In genomic region chr3:141454906-141455602, GRCh38 we compare ENCODE assay signal across 8 cellular contexts. TPM values are rescaled to one million over a fixed set of nuclear protein-coding genes. Genes with fewer than 3 reads are reported as not detected.
DNase-seq lines count a peak whose midpoint lies in the region; ATAC-seq and TF ChIP-seq lines count a peak whose summit lies in the region.

No MANE protein-coding gene starts in this region.

- WGBS in IMR-90 (ENCODE audit: extremely low coverage in 2 of 2, insufficient read length in 1 of 2), 2 experiments = 93% methylated on average over 11 of the region's 20 CpGs; no CpG with 5 or more reads in 1 of the 2 experiments
- 64% methylated on average over 20 of the region's 20 CpGs for WGBS in right cardiac atrium

- H3K18ac ChIP-seq in IMR-90 (ENCODE audit: low read depth, low read length) = peak overlapping the region; percentile 78; the same call in 1 of the 2 replicates

- peaks cover 26% of the 10 kb centered on the region for H3K9me1 ChIP-seq in IMR-90 (ENCODE audit: insufficient read depth, low read length)

- peak overlapping the region; percentile 26; the same call in 1 of the 2 replicates for H3K4me2 ChIP-seq in IMR-90 (ENCODE audit: low read depth, low read length)

- CTCF ChIA-PET in IMR-90 (lab: Yijun Ruan, JAX) = interaction anchor here (0.5 to 3.5 kb wide), 18 partner anchors 13 to 152 kb away, joined by 3 to 26 read pairs (median 4); partner anchors contain the start of gene ZBTB38

- H4K91ac ChIP-seq in IMR-90 (ENCODE audit: insufficient read depth, low read depth, low read length) = peak overlapping the region; percentile 62

- H2AK5ac ChIP-seq in IMR-90 (ENCODE audit: low read depth, low read length) = peak overlapping the region; percentile 87

- H3K9ac ChIP-seq in IMR-90 (ENCODE audit: low read depth, low read length) = no peak overlapping the region

- no peaks in the 10 kb centered on the region for H3K36me3 ChIP-seq in IMR-90 (ENCODE audit: control insufficient read depth, insufficient read depth, low read length)

- H2BK15ac ChIP-seq in IMR-90 (ENCODE audit: low read depth, low read length) = peak overlapping the region; percentile 57; the same call in 2 of the 3 replicates

- H2BK20ac ChIP-seq in IMR-90 (ENCODE audit: low read depth, low read length) = peak overlapping the region; percentile 74

- peak; percentile 65 for TF ChIP-seq RAD21 in IMR-90 (IDR thresholded peaks at IDR 0.05; ENCODE audit: low read length)

- H2BK5ac ChIP-seq in IMR-90 (ENCODE audit: low read depth, low read length, poor library complexity, severe bottlenecking) = peak overlapping the region; percentile 72

- H3K27me3 ChIP-seq in IMR-90 (ENCODE audit: control insufficient read depth, insufficient read depth, low read length) (no peaks in the 10 kb centered on the region), right cardiac atrium (ENCODE audit: control insufficient read depth, insufficient read depth) (no peaks in the 10 kb centered on the region)

- H3K14ac ChIP-seq in IMR-90 (replicated peaks; ENCODE audit: low read depth, low read length) = peak overlapping the region; percentile 61; the same call in 1 of the 2 replicates

- peak overlapping the region; percentile 71; the same call in 1 of the 2 replicates for H3K27ac ChIP-seq in IMR-90 (ENCODE audit: insufficient read depth, low read length)
- H3K27ac ChIP-seq in right cardiac atrium (ENCODE audit: low read length) = no peak overlapping the region

- peak overlapping the region; percentile 18; the same call in 1 of the 2 replicates for H3K23ac ChIP-seq in IMR-90 (ENCODE audit: low read depth, low read length)

- H4K5ac ChIP-seq in IMR-90 (ENCODE audit: low read depth, low read length) = peak overlapping the region; percentile 55

- no peak for TF ChIP-seq POLR2A in IMR-90 (IDR thresholded peaks at IDR 0.05; ENCODE audit: low read depth, low read length)

- peak overlapping the region; percentile 83 for H3K4ac ChIP-seq in IMR-90 (ENCODE audit: low read depth, low read length)

- no peaks in the 10 kb centered on the region for H3K9me3 ChIP-seq in IMR-90 (ENCODE audit: control insufficient read depth, insufficient read depth, low read length)
- no peaks in the 10 kb centered on the region for H3K9me3 ChIP-seq in right cardiac atrium (ENCODE audit: control insufficient read depth, low read length)

- dilution Hi-C loops in IMR-90 (cut with HindIII; ENCODE audit: low sequenced_read_pairs, unreplicated experiment) = no loop called here

- H3K4me3 ChIP-seq in IMR-90 (ENCODE audit: insufficient read depth, low read depth, low read length) (no peak overlapping the region), right cardiac atrium (ENCODE audit: low read length) (no peak overlapping the region), skeletal muscle cell (ENCODE audit: low read depth, low read length) (no peak overlapping the region)

- no peak overlapping the region for H3K56ac ChIP-seq in IMR-90 (ENCODE audit: extremely low read depth, insufficient read depth, low read length)

- peak overlapping the region; percentile 45 to 77 for H4K8ac ChIP-seq in IMR-90 (ENCODE audit: low read depth in 2 of 2, low read length in 2 of 2)

- DNase-seq in COR-L47 (lab: John Stamatoyannopoulos, UW) (peak; percentile 70), IMR-90 (peak; percentile 88), NOMO-1 treated with dmso at 0.1 percent for 144 hours (lab: John Stamatoyannopoulos, UW; ENCODE audit: unreplicated experiment) (peak; percentile 53), amniotic stem cell (lab: John Stamatoyannopoulos, UW) (peak; percentile 57), right cardiac atrium (peak in 1 of 3 donors; percentile 17), skeletal muscle cell (ENCODE audit: low read depth) (peak; percentile 53)
- no peak for DNase-seq in activated effector memory CD4-positive, alpha-beta T cell treated with anti-CD3 and anti-CD28 coated beads, Interleukin-2, amount 50 U/mL, for 16 hours

- peak; percentile 64 for ATAC-seq in GM19035 (IDR thresholded peaks at IDR 0.05; ENCODE audit: unreplicated experiment)
- ATAC-seq in IMR-90 (ENCODE audit: low read depth) = no peak
- ATAC-seq in right cardiac atrium = peak; percentile 38 to 70

- no TSS peak for BruUV-seq in IMR-90 (replicated peaks; lab: Mats Ljungman, UMichigan)

- intact Hi-C loops in IMR-90 (cut with micrococcal nuclease) = no loop called here
- intact Hi-C loops in right cardiac atrium (cut with DNase I) = loop anchor here (5.0 kb wide), 3 partner anchors 93 to 143 kb away; no protein-coding TSS in a partner anchor

- H3K4me1 ChIP-seq in IMR-90 (ENCODE audit: control insufficient read depth, insufficient read depth, low read length) = peaks cover 22% of the 10 kb centered on the region
- peaks cover 3% of the 10 kb centered on the region for H3K4me1 ChIP-seq in right cardiac atrium (ENCODE audit: control insufficient read depth, insufficient read depth, low read length)

- peak overlapping the region; percentile 85 for H2BK120ac ChIP-seq in IMR-90 (ENCODE audit: low read depth, low read length)

- peaks cover 6 to 28% of the 10 kb centered on the region in 2 experiments; a peak in 3 of 4 replicates for H3K79me1 ChIP-seq in IMR-90 (ENCODE audit: low read depth in 1 of 2, low read length in 2 of 2)

- H2AK9ac ChIP-seq in IMR-90 (replicated peaks; ENCODE audit: low read depth, low read length, poor library complexity) = peak overlapping the region; percentile 85

- in situ Hi-C loops in IMR-90 (cut with MboI; ENCODE audit: low sequenced_read_pairs) = loop anchor here (5.0 to 10.0 kb wide), 2 partner anchors 98 to 450 kb away; no protein-coding TSS in a partner anchor

- H4K20me1 ChIP-seq in IMR-90 (ENCODE audit: insufficient read depth, low read length) = no peaks in the 10 kb centered on the region

- TF ChIP-seq CTCF in IMR-90 (conservative IDR thresholded peaks at IDR 0.05; ENCODE audit: low read depth, low read length) = peak; percentile 66

- POLR2A ChIA-PET in IMR-90 (lab: Charles Lee; ENCODE audit: unreplicated experiment) = no interaction called here

- H2AFZ ChIP-seq in IMR-90 (replicated peaks; ENCODE audit: low read length, poor library complexity) = peak overlapping the region; percentile 72

TF ChIP-seq in IMR-90, 13 proteins besides CTCF, POLR2A, EP300 and RAD21:
- peak; percentile 9; the same call in 1 of the 2 replicates for TF ChIP-seq MAFK (IDR thresholded peaks at IDR 0.05; ENCODE audit: low read depth, low read length)
- TF ChIP-seq USF2 (IDR thresholded peaks at IDR 0.05; ENCODE audit: low read depth, low read length) = no peak
- peak; percentile 41; the same call in 1 of the 2 replicates for TF ChIP-seq NFE2L2 (IDR thresholded peaks at IDR 0.05; ENCODE audit: low read depth, low read length)
- TF ChIP-seq ELK1 (IDR thresholded peaks at IDR 0.05; ENCODE audit: borderline replicate concordance, low read depth, low read length) = no peak
- TF ChIP-seq MXI1 (IDR thresholded peaks at IDR 0.05; ENCODE audit: borderline replicate concordance, low read depth, low read length) = no peak
- TF ChIP-seq MAZ (IDR thresholded peaks at IDR 0.05; ENCODE audit: borderline replicate concordance, low read depth, low read length) = no peak
- TF ChIP-seq CEBPB (IDR thresholded peaks at IDR 0.05; ENCODE audit: low read depth, low read length) = no peak
- TF ChIP-seq SMC3 (IDR thresholded peaks at IDR 0.05; ENCODE audit: low read depth, low read length) = peak; percentile 58
- no peak for TF ChIP-seq BHLHE40 (IDR thresholded peaks at IDR 0.05; ENCODE audit: low read depth, low read length)
- TF ChIP-seq RFX5 (IDR thresholded peaks at IDR 0.05; ENCODE audit: low read depth, low read length) = no peak
- no peak for TF ChIP-seq CHD1 (IDR thresholded peaks at IDR 0.05; ENCODE audit: low read depth, low read length)
- TF ChIP-seq RCOR1 (IDR thresholded peaks at IDR 0.05; ENCODE audit: insufficient replicate concordance, low read length) = no peak

RNA-seq across cellular contexts. Expression of gene RASA2, which starts 31.8 kb away (rescaled TPM):
- total RNA-seq in IMR-90 (2012; rRNA removed) = 14.0 and 22.5 TPM in 2 replicates
- polyA plus RNA-seq in IMR-90 (2012; rRNA removed) = 4.4 and 6.1 TPM in 2 replicates
- polyA plus RNA-seq in IMR-90 (2012; cell fraction: cytosol; rRNA removed) = 0.53 and 0.65 TPM in 2 replicates
- 2.9 and 24.7 TPM in 2 replicates for polyA plus RNA-seq in IMR-90 (2012; cell fraction: nucleus; rRNA removed; ENCODE audit: low replicate concordance)
- total RNA-seq in right cardiac atrium = 1 to 10 TPM; 4.7 to 6.6 (median 6.0) TPM
- polyA plus RNA-seq in right cardiac atrium = 2.1 TPM
